Comparison of ENCODE assay signal across 8 cellular contexts in the genomic region with DNA sequence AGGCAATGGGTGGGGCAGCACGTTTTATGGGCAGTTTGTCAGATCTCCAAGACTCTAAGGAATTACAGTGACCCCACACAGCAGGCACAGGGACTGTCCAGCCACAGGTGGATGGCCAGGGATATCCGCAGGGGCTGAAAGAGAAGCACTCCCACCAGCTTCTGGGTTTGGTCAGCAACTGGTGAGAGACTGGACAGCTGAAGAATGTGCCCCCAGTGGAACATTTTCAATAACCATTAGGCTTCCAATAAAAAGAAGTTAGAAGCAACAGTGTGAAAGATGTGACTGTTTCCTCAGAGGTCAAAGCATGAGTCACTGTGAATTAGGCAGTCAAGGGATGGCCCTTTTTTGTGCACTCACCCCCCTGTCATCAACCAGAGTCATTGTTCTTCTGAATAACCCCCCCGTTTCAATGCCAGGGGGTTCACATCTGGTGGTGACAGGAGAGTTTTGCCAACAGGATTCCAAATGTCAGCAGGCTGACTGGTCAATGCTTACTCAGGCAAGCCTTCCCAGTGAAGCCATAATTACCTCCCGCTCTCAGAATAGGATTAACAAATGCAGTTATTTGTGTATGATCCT.
DNase-seq lines count a peak whose midpoint lies in the region; ATAC-seq lines count a peak whose summit lies in the region.

No MANE protein-coding gene starts in this region.

- no peak for ATAC-seq in GM21619 (IDR thresholded peaks at IDR 0.05; ENCODE audit: unreplicated experiment)

- peak in 2 of 3 experiments; percentile 23 to 25 for DNase-seq in NCI-H1417 (lab: John Stamatoyannopoulos, UW)
- DNase-seq in NCI-H1417 treated with DMSO at 0.1 percent for 48 hours (lab: John Stamatoyannopoulos, UW) = no peak
- peak; percentile 59 for DNase-seq in T1000 (lab: John Stamatoyannopoulos, UW)
- DNase-seq in foreskin melanocyte = peak; percentile 94
- peak; percentile 64 for DNase-seq in stromal cell of bone marrow (ENCODE audit: low read depth)
- no peak for DNase-seq in activated T-cell treated with anti-CD3 and anti-CD28 coated beads for 4 hours
- DNase-seq in SIG-M5 (lab: John Stamatoyannopoulos, UW) = no peak

Comparison
In these comparisons a context has a peak if more than half of its experiments do, and no peak if none do; other contexts are left out.
1. DNase-seq: peak in NCI-H1417 (2 of 3), T1000 (single experiment), foreskin melanocyte (single experiment) and stromal cell of bone marrow (single experiment); none in NCI-H1417 treated with DMSO at 0.1 percent for 48 hours (single experiment), activated T-cell treated with anti-CD3 and anti-CD28 coated beads for 4 hours (single experiment) and SIG-M5 (single experiment).